ENCODE assay signal across 8 cellular contexts in the genomic region with DNA sequence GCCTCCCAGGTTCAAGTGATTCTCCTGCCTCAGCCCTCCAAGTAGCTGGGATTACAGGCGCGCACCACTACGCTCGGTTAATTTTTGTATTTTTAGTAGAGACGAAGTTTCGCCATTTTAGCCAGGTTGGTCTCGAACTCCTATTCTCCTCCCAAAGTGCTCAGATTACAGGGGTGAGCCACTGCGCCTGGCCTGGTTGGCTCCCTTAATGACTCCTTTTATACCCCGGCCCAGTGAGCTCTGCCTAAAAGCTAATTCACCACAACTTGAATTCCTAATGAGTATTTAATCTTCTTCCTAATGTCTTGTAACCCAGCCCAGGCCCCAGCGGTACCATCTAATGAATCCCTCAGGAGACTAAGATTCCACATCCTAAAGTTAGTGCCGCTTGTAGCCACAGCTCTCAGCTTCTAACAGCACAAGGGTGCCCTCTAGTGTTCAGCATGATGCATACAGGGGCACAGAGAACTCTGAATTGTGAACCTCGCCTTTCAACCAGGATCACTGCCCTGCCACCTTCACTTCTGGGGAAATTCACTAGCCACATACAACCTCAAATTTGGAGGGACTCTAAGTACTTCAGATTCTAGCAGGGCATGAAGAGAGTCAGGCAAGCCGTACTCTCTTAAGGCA.
DNase-seq lines count a peak whose midpoint lies in the region; ATAC-seq and TF ChIP-seq lines count a peak whose summit lies in the region.

No MANE protein-coding gene starts in this region.

- no peak overlapping the region for H2AFZ ChIP-seq in PC-9
- H2AFZ ChIP-seq in trophoblast cell (ENCODE audit: insufficient read depth, low read length, poor library complexity): no peak overlapping the region

- H3K4me1 Mint-ChIP-seq in activated T-helper 1 cell treated with anti-CD3 and anti-CD28 coated beads, Interleukin-12 subunit alpha, Interleukin-12 subunit beta, Interleukin-2, Interleukin-4 antibody, amounts not matched to agents 30 ng/mL and 10 ng/mL and 1 ng/mL, durations not matched to agents 14 hours and 24 hours and 36 hours (ENCODE audit: low read depth): no peaks in the 10 kb centered on the region

- no TSS peak for BruUV-seq in PC-9 (replicated peaks; lab: Mats Ljungman, UMichigan)

- no peak overlapping the region for H4K12ac ChIP-seq in trophoblast cell (ENCODE audit: low read depth, low read length)

- H3K9me3 ChIP-seq in PC-9 (ENCODE audit: insufficient read depth, low read depth) (no peaks in the 10 kb centered on the region), trophoblast cell (ENCODE audit: insufficient read depth, low read depth, low read length) (no peaks in the 10 kb centered on the region)

- H2BK12ac ChIP-seq in trophoblast cell (ENCODE audit: low read length): no peak overlapping the region

- H3K27me3 Mint-ChIP-seq in activated T-helper 1 cell treated with anti-CD3 and anti-CD28 coated beads, Interleukin-12 subunit alpha, Interleukin-12 subunit beta, Interleukin-2, Interleukin-4 antibody, amounts not matched to agents 30 ng/mL and 10 ng/mL and 1 ng/mL, durations not matched to agents 14 hours and 24 hours and 36 hours (ENCODE audit: insufficient read depth): no peaks in the 10 kb centered on the region

- H3F3A ChIP-seq in PC-9 (ENCODE audit: insufficient read depth, low read depth): no peaks in the 10 kb centered on the region

- no peaks in the 10 kb centered on the region for H3K9me3 Mint-ChIP-seq in activated T-helper 1 cell treated with anti-CD3 and anti-CD28 coated beads, Interleukin-12 subunit alpha, Interleukin-12 subunit beta, Interleukin-2, Interleukin-4 antibody, amounts not matched to agents 30 ng/mL and 10 ng/mL and 1 ng/mL, durations not matched to agents 14 hours and 24 hours and 36 hours

- H4K91ac ChIP-seq in trophoblast cell (ENCODE audit: low read depth, low read length): no peak overlapping the region

- H4K20me1 ChIP-seq in PC-9 (ENCODE audit: insufficient read depth): no peaks in the 10 kb centered on the region

- TF ChIP-seq CTCF in HL-60 (IDR thresholded peaks at IDR 0.05; ENCODE audit: insufficient read depth, low read length) (peak; percentile 36), PC-9 (conservative IDR thresholded peaks at IDR 0.05) (peak; percentile 96)

- H3K79me2 ChIP-seq in PC-9 (ENCODE audit: low read depth) (no peaks in the 10 kb centered on the region), trophoblast cell (ENCODE audit: control insufficient read depth, insufficient read depth, low read length, poor library complexity) (no peaks in the 10 kb centered on the region)

- CTCF ChIA-PET in PC-9 (lab: Charles Lee): no interaction called here

- H3K9ac ChIP-seq in trophoblast cell (ENCODE audit: low read length): no peak overlapping the region

- no peaks in the 10 kb centered on the region for H3K36me3 Mint-ChIP-seq in activated T-helper 1 cell treated with anti-CD3 and anti-CD28 coated beads, Interleukin-12 subunit alpha, Interleukin-12 subunit beta, Interleukin-2, Interleukin-4 antibody, amounts not matched to agents 30 ng/mL and 10 ng/mL and 1 ng/mL, durations not matched to agents 14 hours and 24 hours and 36 hours (ENCODE audit: low read depth)

- H3K14ac ChIP-seq in trophoblast cell (ENCODE audit: low read length): no peak overlapping the region

- H2AK5ac ChIP-seq in trophoblast cell (ENCODE audit: low read length): no peak overlapping the region

- ATAC-seq in GM19455 (IDR thresholded peaks at IDR 0.05; ENCODE audit: unreplicated experiment) (peak; percentile 93), HG02588 (IDR thresholded peaks at IDR 0.05; ENCODE audit: unreplicated experiment) (no peak)

- no peak overlapping the region for H3K27ac ChIP-seq in HL-60 (replicated peaks)
- no peak overlapping the region for H3K27ac ChIP-seq in PC-9
- no peak overlapping the region for H3K27ac ChIP-seq in trophoblast cell (ENCODE audit: low read depth, low read length)

- H3K9me2 ChIP-seq in PC-9 (ENCODE audit: insufficient read depth): no peaks in the 10 kb centered on the region

- H3K4ac ChIP-seq in trophoblast cell (ENCODE audit: low read depth, low read length): no peak overlapping the region

- no CpG with 5 or more reads among the region's 13 CpGs for WGBS in trophoblast cell (ENCODE audit: extremely low coverage, insufficient coverage, insufficient read length)

- POLR2A ChIA-PET in PC-9 (lab: Charles Lee; ENCODE audit: unreplicated experiment): no interaction called here

- H3K27me3 ChIP-seq in HL-60 (ENCODE audit: insufficient read depth, poor library complexity, severe bottlenecking) (peaks cover under 1% of the 10 kb centered on the region), PC-9 (ENCODE audit: insufficient read depth, low read depth) (no peaks in the 10 kb centered on the region), trophoblast cell (ENCODE audit: insufficient read depth, low read length) (no peaks in the 10 kb centered on the region)

- H3K4me1 ChIP-seq in PC-9 (replicated peaks; ENCODE audit: insufficient read depth) (no peaks in the 10 kb centered on the region), trophoblast cell (ENCODE audit: control insufficient read depth in 1 of 2, insufficient read depth in 2 of 2, low read length in 2 of 2) (no peaks in the 10 kb centered on the region)

- H3K79me1 ChIP-seq in trophoblast cell (ENCODE audit: low read length): no peaks in the 10 kb centered on the region

- intact Hi-C loops in PC-9 (cut with micrococcal nuclease; ENCODE audit: unreplicated experiment): loop anchor here (1.0 to 5.0 kb wide), 3 partner anchors 371 to 657 kb away; no protein-coding TSS in a partner anchor
- intact Hi-C loops in activated T-helper 1 cell treated with anti-CD3 and anti-CD28 coated beads, Interleukin-12 subunit alpha, Interleukin-12 subunit beta, Interleukin-2, Interleukin-4 antibody, amounts not matched to agents 30 ng/mL and 10 ng/mL and 1 ng/mL, durations not matched to agents 14 hours and 24 hours and 36 hours (cut with micrococcal nuclease): no loop called here

- no peak overlapping the region for H2BK5ac ChIP-seq in trophoblast cell (ENCODE audit: low read depth, low read length, poor library complexity)

- H3K36me3 ChIP-seq in PC-9 (ENCODE audit: low read depth): no peaks in the 10 kb centered on the region
- no peaks in the 10 kb centered on the region for H3K36me3 ChIP-seq in trophoblast cell (ENCODE audit: control insufficient read depth in 1 of 2, insufficient read depth in 2 of 2, low read length in 2 of 2)

- no peak overlapping the region for H3K4me2 ChIP-seq in PC-9
- H3K4me2 ChIP-seq in trophoblast cell (ENCODE audit: low read length): no peak overlapping the region

- H3K4me3 Mint-ChIP-seq in activated T-helper 1 cell treated with anti-CD3 and anti-CD28 coated beads, Interleukin-12 subunit alpha, Interleukin-12 subunit beta, Interleukin-2, Interleukin-4 antibody, amounts not matched to agents 30 ng/mL and 10 ng/mL and 1 ng/mL, durations not matched to agents 14 hours and 24 hours and 36 hours: no peak overlapping the region

- H4K8ac ChIP-seq in trophoblast cell (ENCODE audit: low read depth, low read length): no peak overlapping the region

- H3K18ac ChIP-seq in trophoblast cell (ENCODE audit: low read length): no peak overlapping the region

- H2BK120ac ChIP-seq in trophoblast cell (ENCODE audit: insufficient read depth, low read length, poor library complexity): no peak overlapping the region

- no peak overlapping the region for H3K23ac ChIP-seq in trophoblast cell (ENCODE audit: low read length)

- DNase-seq in DMS153 treated with DMSO at 0.1 percent for 48 hours (lab: John Stamatoyannopoulos, UW; ENCODE audit: unreplicated experiment): peak; percentile 48
- peak in 1 of 2 experiments; percentile 53 for DNase-seq in HL-60 (ENCODE audit: low read depth in 1 of 2, low spot score in 1 of 2)
- DNase-seq in PC-9: peak in 1 of 2 experiments; percentile 45
- DNase-seq in activated T-helper 1 cell treated with anti-CD3 and anti-CD28 coated beads, Interleukin-12 subunit alpha, Interleukin-12 subunit beta, Interleukin-2, Interleukin-4 antibody, amounts not matched to agents 30 ng/mL and 10 ng/mL and 1 ng/mL, durations not matched to agents 14 hours and 24 hours and 36 hours (ENCODE audit: low spot score): peak; percentile 3
- peak; percentile 29 for DNase-seq in foreskin melanocyte
- DNase-seq in trophoblast cell: peak; percentile 37 to 79

- no peak overlapping the region for H3K27ac Mint-ChIP-seq in activated T-helper 1 cell treated with anti-CD3 and anti-CD28 coated beads, Interleukin-12 subunit alpha, Interleukin-12 subunit beta, Interleukin-2, Interleukin-4 antibody, amounts not matched to agents 30 ng/mL and 10 ng/mL and 1 ng/mL, durations not matched to agents 14 hours and 24 hours and 36 hours

- H3K4me3 ChIP-seq in HL-60 (replicated peaks; ENCODE audit: insufficient read depth, low read length): no peak overlapping the region
- no peak overlapping the region for H3K4me3 ChIP-seq in PC-9
- H3K4me3 ChIP-seq in trophoblast cell (ENCODE audit: low read depth, low read length): no peak overlapping the region
